In genomic region chr7:114342431-114343181, GRCh38 we compare ENCODE assay signal across 15 cellular contexts.
DNase-seq lines count a peak whose midpoint lies in the region; ATAC-seq, FAIRE-seq and TF ChIP-seq lines count a peak whose summit lies in the region.
"Had no signal": no experiment of that assay in that cellular context is flagged by ENCODE, and none has a peak within 500 bp of the region (broad histone marks: within the 10 kb centered on the region; RNA-seq: fewer than 3 reads in every experiment).

No MANE protein-coding gene starts in this region.

- dilution Hi-C loops in IMR-90 (cut with HindIII; ENCODE audit: low sequenced_read_pairs, unreplicated experiment), result no loop called here

- H2BK120ac ChIP-seq in IMR-90 (ENCODE audit: low read depth, low read length), result no peak overlapping the region

- no peak overlapping the region for H3K23ac ChIP-seq in IMR-90 (ENCODE audit: low read depth, low read length)

- H3K9ac ChIP-seq in IMR-90 (ENCODE audit: low read depth, low read length) (no peak overlapping the region), PC-3 (ENCODE audit: low read length) (no peak overlapping the region)

- TF ChIP-seq RAD21 in A549 (conservative IDR thresholded peaks at IDR 0.05 in 1 of 2, IDR thresholded peaks at IDR 0.05 in 1 of 2) (no peak), IMR-90 (IDR thresholded peaks at IDR 0.05; ENCODE audit: low read length) (no peak)

- no peaks in the 10 kb centered on the region for H3K9me1 ChIP-seq in IMR-90 (ENCODE audit: insufficient read depth, low read length)

- no peak overlapping the region for H3K14ac ChIP-seq in IMR-90 (replicated peaks; ENCODE audit: low read depth, low read length)

- BruUV-seq in IMR-90 (replicated peaks; lab: Mats Ljungman, UMichigan) (no TSS peak), PC-3 (replicated peaks; lab: Mats Ljungman, UMichigan) (no TSS peak)

- H3K4me1 ChIP-seq in A549 (no peaks in the 10 kb centered on the region), IMR-90 (ENCODE audit: control insufficient read depth, insufficient read depth, low read length) (no peaks in the 10 kb centered on the region), PC-3 (ENCODE audit: insufficient read depth, low read length) (no peaks in the 10 kb centered on the region)
- H3K4me1 ChIP-seq: BE2C had no signal

- H3K9me3 ChIP-seq in A549 (no peaks in the 10 kb centered on the region), IMR-90 (ENCODE audit: control insufficient read depth, insufficient read depth, low read length) (no peaks in the 10 kb centered on the region), PC-3 (ENCODE audit: low read length) (no peaks in the 10 kb centered on the region)
- H3K9me3 ChIP-seq: BE2C had no signal

- H3K79me2 ChIP-seq in PC-3 (ENCODE audit: low read length), result no peaks in the 10 kb centered on the region

- H2BK5ac ChIP-seq in IMR-90 (ENCODE audit: low read depth, low read length, poor library complexity, severe bottlenecking), result no peak overlapping the region

- FAIRE-seq in A549 (lab: Jason Lieb, UNC) (no peak), islet of Langerhans (lab: Jason Lieb, UNC) (peak; percentile 21)
- FAIRE-seq: GM19239 had no signal

- H3K18ac ChIP-seq in IMR-90 (ENCODE audit: low read depth, low read length), result no peak overlapping the region

- no peak overlapping the region for H3K27ac ChIP-seq in A549
- no peak overlapping the region for H3K27ac ChIP-seq in IMR-90 (ENCODE audit: insufficient read depth, low read length)
- H3K27ac ChIP-seq in PC-3 (ENCODE audit: low read length), result no peak overlapping the region
- H3K27ac ChIP-seq: C4-2B had no signal

- H3K4me2 ChIP-seq in A549, result no peak overlapping the region
- H3K4me2 ChIP-seq in IMR-90 (ENCODE audit: low read depth, low read length), result no peak overlapping the region
- H3K4me2 ChIP-seq in PC-3 (ENCODE audit: low read length), result no peak overlapping the region

- H3K36me3 ChIP-seq in IMR-90 (ENCODE audit: control insufficient read depth, insufficient read depth, low read length) (no peaks in the 10 kb centered on the region), PC-3 (ENCODE audit: low read depth, low read length) (no peaks in the 10 kb centered on the region)
- H3K36me3 ChIP-seq: BE2C had no signal

- H4K20me1 ChIP-seq in IMR-90 (ENCODE audit: insufficient read depth, low read length) (no peaks in the 10 kb centered on the region), PC-3 (ENCODE audit: low read length) (no peaks in the 10 kb centered on the region)

- no peak overlapping the region for H2AK5ac ChIP-seq in IMR-90 (ENCODE audit: low read depth, low read length)

- POLR2A ChIA-PET in A549 (lab: Yijun Ruan, JAX) (no interaction called here), IMR-90 (lab: Charles Lee; ENCODE audit: unreplicated experiment) (no interaction called here), PC-3 (lab: Charles Lee; ENCODE audit: unreplicated experiment) (no interaction called here)

- intact Hi-C loops in IMR-90 (cut with micrococcal nuclease), result no loop called here
- intact Hi-C loops in PC-3 (cut with micrococcal nuclease), result no loop called here

- no peak for TF ChIP-seq POLR2A in A549 (IDR thresholded peaks at IDR 0.05; ENCODE audit: low read length)
- TF ChIP-seq POLR2A in IMR-90 (IDR thresholded peaks at IDR 0.05; ENCODE audit: low read depth, low read length), result no peak

- no peak for TF ChIP-seq EP300 in A549 (IDR thresholded peaks at IDR 0.05)

- no peak overlapping the region for H4K5ac ChIP-seq in IMR-90 (ENCODE audit: low read depth, low read length)

- ATAC-seq in A549 (no peak), IMR-90 (ENCODE audit: low read depth) (no peak), PC-3 (no peak), HG03457 (IDR thresholded peaks at IDR 0.05; ENCODE audit: unreplicated experiment) (no peak)

- H2BK15ac ChIP-seq in IMR-90 (ENCODE audit: low read depth, low read length), result no peak overlapping the region

- no peak overlapping the region for H3K4me3 ChIP-seq in A549
- H3K4me3 ChIP-seq in IMR-90 (ENCODE audit: insufficient read depth, low read depth, low read length), result no peak overlapping the region
- no peak overlapping the region for H3K4me3 ChIP-seq in PC-3 (ENCODE audit: low read length)

- TF ChIP-seq CTCF in A549 (IDR thresholded peaks at IDR 0.05) (no peak), IMR-90 (conservative IDR thresholded peaks at IDR 0.05; ENCODE audit: low read depth, low read length) (no peak), PC-3 (conservative IDR thresholded peaks at IDR 0.05; ENCODE audit: low read depth, low read length) (no peak)

- WGBS in A549 (ENCODE audit: missing lambda C conversion rate), result 4% methylated on average over 1 of the region's 1 CpG
- no CpG with 5 or more reads among the region's 1 CpG for WGBS in IMR-90 (ENCODE audit: extremely low coverage in 2 of 2, insufficient read length in 1 of 2), 2 experiments

- H2AFZ ChIP-seq in IMR-90 (replicated peaks; ENCODE audit: low read length, poor library complexity) (no peak overlapping the region), PC-3 (ENCODE audit: low read length) (no peak overlapping the region)

- H3K9me2 ChIP-seq in PC-3 (replicated peaks; ENCODE audit: low read length), result no peaks in the 10 kb centered on the region

- H4K91ac ChIP-seq in IMR-90 (ENCODE audit: insufficient read depth, low read depth, low read length), result no peak overlapping the region

- no peak for DNase-seq in A549 (ENCODE audit: low read depth in 1 of 2, low spot score in 1 of 2)
- no peak for DNase-seq in IMR-90
- peak; percentile 69 for DNase-seq in NCI-H748 (lab: John Stamatoyannopoulos, UW; ENCODE audit: unreplicated experiment)
- no peak for DNase-seq in PC-3
- no peak for DNase-seq in NCI-H2029 (lab: John Stamatoyannopoulos, UW)
- DNase-seq: BE2C; CD4-positive, alpha-beta memory T cell; DND-41; GDM1; GOT3; H9 had no signal

- in situ Hi-C loops in IMR-90 (cut with MboI; ENCODE audit: low sequenced_read_pairs), result no loop called here

- H3K4ac ChIP-seq in IMR-90 (ENCODE audit: low read depth, low read length), result no peak overlapping the region

- H2AK9ac ChIP-seq in IMR-90 (replicated peaks; ENCODE audit: low read depth, low read length, poor library complexity), result no peak overlapping the region

- no peaks in the 10 kb centered on the region for H3F3A ChIP-seq in PC-3 (ENCODE audit: low read length, unreplicated experiment)

- no peak overlapping the region for H3K56ac ChIP-seq in IMR-90 (ENCODE audit: extremely low read depth, insufficient read depth, low read length)

- H2BK20ac ChIP-seq in IMR-90 (ENCODE audit: low read depth, low read length), result no peak overlapping the region

- H3K79me1 ChIP-seq in IMR-90 (ENCODE audit: low read depth in 1 of 2, low read length in 2 of 2), result no peaks in the 10 kb centered on the region

- CTCF ChIA-PET in A549 (lab: Yijun Ruan, JAX) (interaction anchor here (0.6 kb wide), 1 partner anchor 66 kb away, joined by 3 read pairs; no protein-coding TSS in a partner anchor), IMR-90 (lab: Yijun Ruan, JAX) (no interaction called here), PC-3 (lab: Charles Lee) (no interaction called here)

- no peak overlapping the region for H4K8ac ChIP-seq in IMR-90 (ENCODE audit: low read depth in 2 of 2, low read length in 2 of 2)

- H3K27me3 ChIP-seq in IMR-90 (ENCODE audit: control insufficient read depth, insufficient read depth, low read length) (no peaks in the 10 kb centered on the region), PC-3 (ENCODE audit: low read length) (no peaks in the 10 kb centered on the region)
- H3K27me3 ChIP-seq: BE2C had no signal

TF ChIP-seq in A549, 52 proteins besides CTCF, POLR2A, EP300 and RAD21:
- TF ChIP-seq MYC (IDR thresholded peaks at IDR 0.05; ENCODE audit: borderline replicate concordance, low read length) (no peak), MAFK (IDR thresholded peaks at IDR 0.05; ENCODE audit: partially characterized antibody) (peak; percentile 67), HEYL (CRISPR knock-in tag; IDR thresholded peaks at IDR 0.05) (no peak)

TF ChIP-seq in IMR-90, 13 proteins besides CTCF, POLR2A, EP300 and RAD21:
- TF ChIP-seq MAFK (IDR thresholded peaks at IDR 0.05; ENCODE audit: low read depth, low read length) (peak; percentile 32; the same call in 1 of the 2 replicates), MAZ (IDR thresholded peaks at IDR 0.05; ENCODE audit: borderline replicate concordance, low read depth, low read length) (no peak)
